8 cellular contexts compared by ENCODE assay signal in genomic region chr7:23490357-23491131, GRCh38. TPM values are rescaled to one million over a fixed set of nuclear protein-coding genes. Genes with fewer than 3 reads are reported as not detected.
DNase-seq lines count a peak whose midpoint lies in the region; ATAC-seq and TF ChIP-seq lines count a peak whose summit lies in the region.

No MANE protein-coding gene starts in this region.

- H3K27ac Mint-ChIP-seq in activated CD4-positive, alpha-beta memory T cell treated with anti-CD3 and anti-CD28 coated beads for 36 hours: peak overlapping the region; percentile 80
- H3K27ac Mint-ChIP-seq in naive thymus-derived CD4-positive, alpha-beta T cell: peak overlapping the region; percentile 74 to 92 (median 84)

- CTCF ChIA-PET in activated CD4-positive, alpha-beta memory T cell treated with anti-CD3 and anti-CD28 coated beads for 36 hours (lab: Charles Lee): interaction anchor here (0.9 to 2.1 kb wide), 3 partner anchors 27 to 218 kb away, joined by 3 to 11 read pairs (median 3); no protein-coding TSS in a partner anchor
- CTCF ChIA-PET in naive thymus-derived CD4-positive, alpha-beta T cell (lab: Charles Lee): no interaction called here

- H3K36me3 ChIP-seq in naive thymus-derived CD4-positive, alpha-beta T cell (ENCODE audit: control insufficient read depth in 2 of 3, insufficient read depth in 3 of 3, low read length in 3 of 3): peaks cover 0 to 3% (median 0%) of the 10 kb centered on the region in 3 experiments
- H3K36me3 ChIP-seq in aorta (ENCODE audit: control insufficient read depth in 1 of 2, insufficient read depth in 2 of 2, low read length in 1 of 2): no peaks in the 10 kb centered on the region

- TF ChIP-seq CTCF in epithelial cell of proximal tubule (conservative IDR thresholded peaks at IDR 0.05; ENCODE audit: low read depth, low read length): no peak

- DNase-seq in COR-L47 (lab: John Stamatoyannopoulos, UW) (peak; percentile 12), KBM-7 (peak; percentile 59), epithelial cell of proximal tubule (ENCODE audit: low read depth) (no peak), aorta (peak; percentile 68 to 83), H4 (ENCODE audit: low spot score) (no peak)
- DNase-seq in activated CD4-positive, alpha-beta memory T cell treated with anti-CD3 and anti-CD28 coated beads for 36 hours: peak; percentile 65
- peak; percentile 39 to 73 (median 62) for DNase-seq in naive thymus-derived CD4-positive, alpha-beta T cell

- peaks cover 4 to 6% of the 10 kb centered on the region in 2 donors for H3K4me1 ChIP-seq in naive thymus-derived CD4-positive, alpha-beta T cell (ENCODE audit: control insufficient read depth in 2 of 2, insufficient read depth in 2 of 2, low read length in 2 of 2)
- H3K4me1 ChIP-seq in aorta (ENCODE audit: control insufficient read depth in 1 of 2, insufficient read depth in 2 of 2, low read length in 2 of 2): no peaks in the 10 kb centered on the region

- in situ Hi-C loops in KBM-7 (cut with MboI; ENCODE audit: low pct_unique_long_range_greater_than_20kb, low sequenced_read_pairs): no loop called here

- peak overlapping the region; percentile 63 for H3K27ac ChIP-seq in naive thymus-derived CD4-positive, alpha-beta T cell (ENCODE audit: low read depth, low read length)
- H3K27ac ChIP-seq in aorta (ENCODE audit: low read depth in 1 of 2, low read length in 2 of 2): peak overlapping the region in 1 of 2 donors; percentile 34

- H3K4me3 ChIP-seq in epithelial cell of proximal tubule (ENCODE audit: low read depth, low read length) (peak overlapping the region; percentile 56), aorta (ENCODE audit: low read length in 2 of 2) (peak overlapping the region; percentile 28 to 82)
- peak overlapping the region; percentile 69 for H3K4me3 ChIP-seq in naive thymus-derived CD4-positive, alpha-beta T cell (ENCODE audit: low read length)

- H3K9me3 Mint-ChIP-seq in activated CD4-positive, alpha-beta memory T cell treated with anti-CD3 and anti-CD28 coated beads for 36 hours: no peaks in the 10 kb centered on the region
- H3K9me3 Mint-ChIP-seq in naive thymus-derived CD4-positive, alpha-beta T cell: no peaks in the 10 kb centered on the region

- H3K27me3 ChIP-seq in naive thymus-derived CD4-positive, alpha-beta T cell (ENCODE audit: control insufficient read depth in 2 of 2, insufficient read depth in 2 of 2, low read length in 2 of 2): no peaks in the 10 kb centered on the region
- H3K27me3 ChIP-seq in aorta (ENCODE audit: control insufficient read depth in 1 of 2, insufficient read depth in 2 of 2, low read length in 1 of 2): no peaks in the 10 kb centered on the region

- intact Hi-C loops in activated CD4-positive, alpha-beta memory T cell treated with anti-CD3 and anti-CD28 coated beads for 36 hours (cut with micrococcal nuclease): no loop called here
- intact Hi-C loops in naive thymus-derived CD4-positive, alpha-beta T cell (cut with micrococcal nuclease): loop anchor here (1.0 to 2.0 kb wide), 3 partner anchors 40 to 191 kb away; partner anchors contain the start of genes MALSU1 (in 1 of the 2) and TRA2A (in 1 of the 2)
- intact Hi-C loops in aorta (cut with DNase I): no loop called here

- peak overlapping the region; percentile 80 for H3K4me3 Mint-ChIP-seq in activated CD4-positive, alpha-beta memory T cell treated with anti-CD3 and anti-CD28 coated beads for 36 hours
- H3K4me3 Mint-ChIP-seq in naive thymus-derived CD4-positive, alpha-beta T cell: peak overlapping the region; percentile 81 to 90 (median 85)

- H3K4me1 Mint-ChIP-seq in activated CD4-positive, alpha-beta memory T cell treated with anti-CD3 and anti-CD28 coated beads for 36 hours (ENCODE audit: low read depth): peaks cover 3% of the 10 kb centered on the region
- peaks cover 3 to 13% (median 10%) of the 10 kb centered on the region in 7 donors for H3K4me1 Mint-ChIP-seq in naive thymus-derived CD4-positive, alpha-beta T cell

- WGBS in aorta, 2 donors: 48% methylated on average over 53 to 56 of the region's 56 CpGs

- peaks cover 4% of the 10 kb centered on the region for H3K36me3 Mint-ChIP-seq in activated CD4-positive, alpha-beta memory T cell treated with anti-CD3 and anti-CD28 coated beads for 36 hours
- H3K36me3 Mint-ChIP-seq in naive thymus-derived CD4-positive, alpha-beta T cell: peaks cover 0 to 3% (median 0%) of the 10 kb centered on the region in 5 donors

- POLR2A ChIA-PET in activated CD4-positive, alpha-beta memory T cell treated with anti-CD3 and anti-CD28 coated beads for 36 hours (lab: Charles Lee): no interaction called here
- POLR2A ChIA-PET in naive thymus-derived CD4-positive, alpha-beta T cell (lab: Charles Lee): interaction anchor here (0.5 to 1.7 kb wide), 5 partner anchors 11 to 191 kb away, joined by 3 to 5 read pairs (median 5); no protein-coding TSS in a partner anchor

- ATAC-seq in GM19455 (IDR thresholded peaks at IDR 0.05; ENCODE audit: unreplicated experiment): peak; percentile 63
- peak; percentile 97 for ATAC-seq in naive thymus-derived CD4-positive, alpha-beta T cell
- ATAC-seq in aorta (ENCODE audit: low FRiP score): peak; percentile 87

- H3K9me3 ChIP-seq in naive thymus-derived CD4-positive, alpha-beta T cell (ENCODE audit: control insufficient read depth in 2 of 3, low read length in 3 of 3): no peaks in the 10 kb centered on the region
- H3K9me3 ChIP-seq in aorta (ENCODE audit: control insufficient read depth, low read length): peaks cover 2% of the 10 kb centered on the region

- no peaks in the 10 kb centered on the region for H3K27me3 Mint-ChIP-seq in activated CD4-positive, alpha-beta memory T cell treated with anti-CD3 and anti-CD28 coated beads for 36 hours
- no peaks in the 10 kb centered on the region for H3K27me3 Mint-ChIP-seq in naive thymus-derived CD4-positive, alpha-beta T cell

RNA-seq across cellular contexts. Expression of gene IGF2BP3, which starts 20.3 kb away (rescaled TPM):
- under 1 TPM; 0.19 to 0.24 TPM for total RNA-seq in activated CD4-positive, alpha-beta memory T cell treated with anti-CD3 and anti-CD28 coated beads for 36 hours
- 42.4 and 49.3 TPM in 2 replicates for total RNA-seq in epithelial cell of proximal tubule
- 1 to 10 TPM in 3 of 5 experiments, under 1 TPM in 2; 0.13 to 1.8 (median 1.2) TPM for total RNA-seq in naive thymus-derived CD4-positive, alpha-beta T cell
- polyA plus RNA-seq in naive thymus-derived CD4-positive, alpha-beta T cell: under 1 TPM in 1 of 2 donors, not detected in 1; 0.35 TPM
- 1 to 10 TPM in 1 of 2 donors, under 1 TPM in 1; 0.71 to 1.6 TPM for total RNA-seq in aorta
- polyA plus RNA-seq in aorta: under 1 TPM in 1 of 2 donors, not detected in 1; 0.08 TPM
- total RNA-seq in H4 (2014; rRNA removed; shearing (Covaris generic)): 68.8 and 110 TPM in 2 replicates

RNA-seq across cellular contexts. Expression of gene TRA2A, which starts 41.2 kb away (rescaled TPM):
- 10 to 100 TPM; 75.4 to 77.8 TPM for total RNA-seq in activated CD4-positive, alpha-beta memory T cell treated with anti-CD3 and anti-CD28 coated beads for 36 hours
- total RNA-seq in epithelial cell of proximal tubule: 23.1 and 28.7 TPM in 2 replicates
- total RNA-seq in naive thymus-derived CD4-positive, alpha-beta T cell: 100 to 1,000 TPM; 131 to 263 (median 163) TPM
- polyA plus RNA-seq in naive thymus-derived CD4-positive, alpha-beta T cell: 10 to 100 TPM; 34.0 to 64.6 TPM
- 10 to 100 TPM; 74.9 to 98.7 TPM for total RNA-seq in aorta
- 10 to 100 TPM; 36.3 to 56.6 TPM for polyA plus RNA-seq in aorta
- total RNA-seq in H4 (2014; rRNA removed; shearing (Covaris generic)): 21.2 and 27.7 TPM in 2 replicates

Comparison
In these comparisons a context has a peak if more than half of its experiments do, and no peak if none do; other contexts are left out.
1. DNase-seq: peak in COR-L47 (single experiment), KBM-7 (single experiment), activated CD4-positive, alpha-beta memory T cell treated with anti-CD3 and anti-CD28 coated beads for 36 hours (single experiment), naive thymus-derived CD4-positive, alpha-beta T cell (9 of 9) and aorta (2 of 2); none in epithelial cell of proximal tubule (single experiment) and H4 (single experiment).
2. RNA of gene IGF2BP3, which starts 20.3 kb away (total RNA-seq): 68.8 to 110 TPM in H4 and 42.4 to 49.3 TPM in epithelial cell of proximal tubule; 0.71 to 1.6 TPM in aorta, 0.13 to 1.8 TPM in naive thymus-derived CD4-positive, alpha-beta T cell and 0.19 to 0.24 TPM in activated CD4-positive, alpha-beta memory T cell treated with anti-CD3 and anti-CD28 coated beads for 36 hours; every median in the first group is over 10 times any median in the second.
3. intact Hi-C loops: an anchor here in naive thymus-derived CD4-positive, alpha-beta T cell (1.0 to 2.0 kb wide); none called in activated CD4-positive, alpha-beta memory T cell treated with anti-CD3 and anti-CD28 coated beads for 36 hours and aorta.
4. Peak in every context shown above with its lines, with median percentiles within 50 percentile points of each other: ATAC-seq and H3K4me3 ChIP-seq.